In the genomic region with DNA sequence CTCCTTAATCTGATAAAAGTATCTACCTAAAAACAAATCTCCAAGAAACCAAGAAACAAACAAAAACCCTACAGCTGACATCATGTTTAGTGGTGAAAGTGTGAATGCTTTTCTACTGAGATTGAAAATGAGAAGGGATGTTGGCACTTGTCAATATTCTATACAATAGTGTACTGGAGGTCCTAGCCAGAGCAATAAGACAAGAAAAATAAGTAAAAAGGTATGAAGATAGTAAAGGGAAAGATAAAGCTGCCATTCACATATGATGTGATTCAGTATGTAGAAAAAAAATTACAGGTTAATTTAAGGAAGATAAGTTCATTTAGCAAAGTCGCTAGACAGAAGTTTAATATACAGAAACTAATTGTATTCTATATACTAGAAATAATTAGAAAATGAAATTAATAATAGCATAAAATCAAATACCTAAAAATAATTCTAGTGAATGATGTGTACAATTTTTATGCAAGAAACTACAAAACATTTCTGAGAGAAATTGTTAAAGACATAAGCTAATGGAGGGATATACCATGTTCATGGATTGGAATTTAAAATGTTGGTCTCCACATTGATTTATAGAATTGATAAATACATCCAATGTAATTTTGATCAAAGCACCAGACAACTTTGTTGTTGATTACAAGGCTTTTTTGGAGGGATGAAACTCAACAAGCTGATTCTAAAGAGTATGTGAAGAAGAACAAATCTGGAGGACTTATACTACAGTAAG, we compare ENCODE assay signal across 19 cellular contexts. TPM values are rescaled to one million over a fixed set of nuclear protein-coding genes. Genes with fewer than 3 reads are reported as not detected.
DNase-seq lines count a peak whose midpoint lies in the region; ATAC-seq, FAIRE-seq and TF ChIP-seq lines count a peak whose summit lies in the region.
"Had no signal": no experiment of that assay in that cellular context is flagged by ENCODE, and none has a peak within 500 bp of the region (broad histone marks: within the 10 kb centered on the region; RNA-seq: fewer than 3 reads in every experiment).

No MANE protein-coding gene starts in this region.

- no TSS peak for BruUV-seq in OCI-LY7 (replicated peaks; lab: Mats Ljungman, UMichigan)

- no peak for ATAC-seq in A549
- ATAC-seq in WTC11 = no peak
- ATAC-seq in thoracic aorta (ENCODE audit: insufficient number of reproducible peaks, low FRiP score, low read depth) = no peak
- ATAC-seq in psoas muscle = no peak
- no peak for ATAC-seq in GM18907 (IDR thresholded peaks at IDR 0.05; ENCODE audit: unreplicated experiment)

- H3K4me1 Mint-ChIP-seq in WTC11 = peaks cover 13% of the 10 kb centered on the region

- POLR2A ChIA-PET in A549 (lab: Yijun Ruan, JAX) (no interaction called here), WTC11 (lab: Charles Lee) (no interaction called here), OCI-LY7 (lab: Charles Lee) (no interaction called here)

- H3K4me1 ChIP-seq in A549 (peaks cover 13% of the 10 kb centered on the region), kidney (ENCODE audit: control insufficient read depth in 1 of 2, insufficient read depth in 1 of 2, low read depth in 1 of 2, low read length in 2 of 2) (peaks cover 0 to 5% of the 10 kb centered on the region in 2 donors), thoracic aorta (ENCODE audit: control insufficient read depth in 1 of 2, low read depth in 2 of 2) (peaks cover 0 to 9% of the 10 kb centered on the region in 2 donors), psoas muscle (no peaks in the 10 kb centered on the region), OCI-LY7 (ENCODE audit: insufficient read depth, low read length, poor library complexity, severe bottlenecking) (no peaks in the 10 kb centered on the region)
- H3K4me1 ChIP-seq: Caco-2 had no signal

- no peak overlapping the region for H3K27ac Mint-ChIP-seq in WTC11
- H3K27ac Mint-ChIP-seq: CD4-positive, alpha-beta T cell; H9 had no signal

- FAIRE-seq in A549 (lab: Jason Lieb, UNC) (peak; percentile 99), kidney (lab: Jason Lieb, UNC) (peak; percentile 41)
- FAIRE-seq: D721Med, G401.6, GM12891, H1 had no signal

- peaks cover 18% of the 10 kb centered on the region for H3K9me3 Mint-ChIP-seq in WTC11

- H3K9me2 ChIP-seq in OCI-LY7 (ENCODE audit: insufficient read depth, low read length) = no peaks in the 10 kb centered on the region

- CTCF ChIA-PET in A549 (lab: Yijun Ruan, JAX) = interaction anchor here (0.6 to 9.0 kb wide), 13 partner anchors 11 to 543 kb away, joined by 3 to 149 read pairs (median 5); no protein-coding TSS in a partner anchor
- CTCF ChIA-PET in WTC11 (lab: Charles Lee) = interaction anchor here (0.6 to 3.1 kb wide), 8 partner anchors 13 to 550 kb away, joined by 3 to 27 read pairs (median 5); a partner anchor contains a TSS
- CTCF ChIA-PET in OCI-LY7 (lab: Charles Lee; ENCODE audit: unreplicated experiment) = no interaction called here

- TF ChIP-seq EP300 in A549 (IDR thresholded peaks at IDR 0.05) = no peak

- H3K4me2 ChIP-seq in A549 = no peak overlapping the region
- no peak overlapping the region for H3K4me2 ChIP-seq in OCI-LY7 (ENCODE audit: low read length)

- no peak overlapping the region for H3K27ac ChIP-seq in A549
- no peak overlapping the region for H3K27ac ChIP-seq in kidney (ENCODE audit: low read depth in 2 of 2, low read length in 2 of 2)
- H3K27ac ChIP-seq in thoracic aorta = no peak overlapping the region
- no peak overlapping the region for H3K27ac ChIP-seq in psoas muscle
- no peak overlapping the region for H3K27ac ChIP-seq in OCI-LY7 (ENCODE audit: low read depth, low read length, poor library complexity, severe bottlenecking)
- H3K27ac ChIP-seq: C4-2B had no signal

- TF ChIP-seq POLR2A in A549 (IDR thresholded peaks at IDR 0.05; ENCODE audit: low read length) = no peak

- 36% methylated on average over 1 of the region's 1 CpG for WGBS in A549 (ENCODE audit: missing lambda C conversion rate)
- WGBS in psoas muscle, 3 donors = 83 to 96% (median 95%) methylated on average over 1 of the region's 1 CpG

- H3K27me3 ChIP-seq in thoracic aorta (replicated peaks; ENCODE audit: insufficient read depth) (peaks cover 10% of the 10 kb centered on the region), psoas muscle (ENCODE audit: insufficient read depth in 3 of 3, low read length in 2 of 3) (peaks cover 0 to 66% (median 33%) of the 10 kb centered on the region in 3 donors)

- H4K20me1 ChIP-seq in OCI-LY7 (ENCODE audit: insufficient read depth, low read length) = no peaks in the 10 kb centered on the region

- no peaks in the 10 kb centered on the region for H3K79me2 ChIP-seq in OCI-LY7 (ENCODE audit: insufficient read depth, low read depth, low read length)

- H3K4me3 Mint-ChIP-seq in WTC11 = peak overlapping the region; percentile 75
- H3K4me3 Mint-ChIP-seq: CD4-positive, alpha-beta T cell had no signal

- H3K4me3 ChIP-seq in A549 (no peak overlapping the region), kidney (ENCODE audit: low read length in 2 of 2) (no peak overlapping the region), thoracic aorta (peak overlapping the region; percentile 48), psoas muscle (no peak overlapping the region), OCI-LY7 (ENCODE audit: low read depth, low read length, poor library complexity, severe bottlenecking) (no peak overlapping the region)

- no peak overlapping the region for H3K9ac ChIP-seq in kidney (ENCODE audit: low read length in 2 of 2)

- intact Hi-C loops in kidney (cut with DNase I) = no loop called here
- intact Hi-C loops in psoas muscle (cut with DNase I) = no loop called here
- intact Hi-C loops in OCI-LY7 (cut with micrococcal nuclease; ENCODE audit: unreplicated experiment) = no loop called here

- H3K36me3 Mint-ChIP-seq in WTC11 = peaks cover 15% of the 10 kb centered on the region

- DNase-seq in A549 (ENCODE audit: low read depth in 1 of 2, low spot score in 1 of 2) = no peak
- DNase-seq in WTC11 (ENCODE audit: low spot score) = no peak
- no peak for DNase-seq in kidney
- DNase-seq in thoracic aorta (ENCODE audit: low spot score) = no peak
- no peak for DNase-seq in psoas muscle
- DNase-seq in OCI-LY7 (ENCODE audit: low spot score) = no peak
- DNase-seq: AML-193; Caco-2; CD4-positive, alpha-beta T cell had no signal

- TF ChIP-seq RAD21 in A549 (conservative IDR thresholded peaks at IDR 0.05 in 1 of 2, IDR thresholded peaks at IDR 0.05 in 1 of 2) = no peak

- H3K9me3 ChIP-seq in A549 (peaks cover 33% of the 10 kb centered on the region), kidney (ENCODE audit: control insufficient read depth in 1 of 2, low read length in 2 of 2) (peaks cover 5 to 18% of the 10 kb centered on the region in 2 donors), thoracic aorta (peaks cover 10% of the 10 kb centered on the region), psoas muscle (peaks cover 18% of the 10 kb centered on the region), OCI-LY7 (ENCODE audit: low read length) (0 out of 2 replicates have a peak, but pooled peaks cover 10% of the 10 kb centered on the region)

- H2AFZ ChIP-seq in OCI-LY7 (ENCODE audit: low read length) = no peak overlapping the region

- peaks cover 56% of the 10 kb centered on the region for H3K27me3 Mint-ChIP-seq in WTC11 (ENCODE audit: low read depth)

- H3K36me3 ChIP-seq in kidney (ENCODE audit: control insufficient read depth in 1 of 2, insufficient read depth in 2 of 2, low read length in 2 of 2) (no peaks in the 10 kb centered on the region), thoracic aorta (no peaks in the 10 kb centered on the region), psoas muscle (ENCODE audit: insufficient read depth in 1 of 2, low read depth in 1 of 2) (no peaks in the 10 kb centered on the region), OCI-LY7 (ENCODE audit: insufficient read depth, low read length) (no peaks in the 10 kb centered on the region)

- TF ChIP-seq CTCF in A549 (IDR thresholded peaks at IDR 0.05) (no peak), WTC11 (IDR thresholded peaks at IDR 0.05) (no peak), kidney (IDR thresholded peaks at IDR 0.05; ENCODE audit: borderline replicate concordance, extremely low read depth, insufficient read depth) (no peak), thoracic aorta (IDR thresholded peaks at IDR 0.05) (no peak), psoas muscle (IDR thresholded peaks at IDR 0.05) (no peak), OCI-LY7 (conservative IDR thresholded peaks at IDR 0.05; ENCODE audit: low read length) (no peak)

TF ChIP-seq in A549, 52 proteins besides CTCF, POLR2A, EP300 and RAD21 (continues in another document):
- no peak for TF ChIP-seq MYC (IDR thresholded peaks at IDR 0.05; ENCODE audit: borderline replicate concordance, low read length)
- TF ChIP-seq HOXB13 (CRISPR knock-in tag; IDR thresholded peaks at IDR 0.05; ENCODE audit: low read depth) = no peak

TF ChIP-seq in WTC11, 78 proteins besides CTCF, POLR2A, EP300 and RAD21:
- TF ChIP-seq SMAD3 (CRISPR knock-in tag; IDR thresholded peaks at IDR 0.05; ENCODE audit: borderline replicate concordance) = no peak
- TF ChIP-seq ZNF263 (CRISPR knock-in tag; IDR thresholded peaks at IDR 0.05; ENCODE audit: low read depth) = no peak

RNA-seq across cellular contexts. Expression of a gene that starts 2.4 kb away (rescaled TPM):
- polyA plus RNA-seq in A549 (2011; rRNA removed) (0.05 and 0.13 TPM in 2 replicates), A549 (2017; fragmentation: RNase III; extraction: RNeasy Plus Mini Kit Qiagen cat#74134 plus additional on column Dnase treatment) (0.13 to 0.26 TPM (median 0.20 TPM) in 3 replicates), kidney (ENCODE audit: insufficient read depth, low read depth, low replicate concordance) (0.41 TPM), psoas muscle (under 1 TPM; 0.03 to 0.43 (median 0.15) TPM)
- polyA plus RNA-seq in A549 (2012; cell fraction: cytosol; rRNA removed) = 0.12 and 0.13 TPM in 2 replicates
- polyA plus RNA-seq in A549 (2012; cell fraction: nucleus; rRNA removed) = 0.50 and 0.77 TPM in 2 replicates
- 0.15 and 0.58 TPM in 2 replicates for polyA minus RNA-seq in A549 (2011; rRNA and poly(A)+ RNA removed)
- total RNA-seq in WTC11 (2021) (4.2 to 4.9 TPM (median 4.4 TPM) in 3 replicates), kidney (not detected), thoracic aorta (not detected), psoas muscle (under 1 TPM in 1 of 4 donors, not detected in 3; 0.13 TPM), OCI-LY7 (2022) (not detected in 2 replicates)
- total RNA-seq in OCI-LY7 (2014; rRNA removed; shearing (Covaris generic)) = not detected in 2 replicates
- total RNA-seq: A172; Caco-2; CD4-positive, alpha-beta T cell; HT-29 had no signal
- polyA plus RNA-seq: BJ had no signal

RNA-seq across cellular contexts. Expression of a gene that starts 33.9 kb away (rescaled TPM):
- polyA plus RNA-seq in A549 (2011; rRNA removed) = 10.9 and 16.1 TPM in 2 replicates
- 26.6 and 50.9 TPM in 2 replicates for polyA plus RNA-seq in A549 (2012; cell fraction: cytosol; rRNA removed)
- polyA plus RNA-seq in A549 (2012; cell fraction: nucleus; rRNA removed) = 46.0 and 78.2 TPM in 2 replicates
- polyA plus RNA-seq in A549 (2017; fragmentation: RNase III; extraction: RNeasy Plus Mini Kit Qiagen cat#74134 plus additional on column Dnase treatment) = 22.7 to 25.1 TPM (median 24.5 TPM) in 3 replicates
- 6.1 and 12.6 TPM in 2 replicates for polyA minus RNA-seq in A549 (2011; rRNA and poly(A)+ RNA removed)
- 37.7 to 47.0 TPM (median 39.5 TPM) in 3 replicates for total RNA-seq in WTC11 (2021)
- 23.8 TPM for total RNA-seq in kidney
- polyA plus RNA-seq in kidney (ENCODE audit: insufficient read depth, low read depth, low replicate concordance) = 13.9 TPM
- total RNA-seq in thoracic aorta = 10 to 100 TPM; 32.2 to 50.9 TPM
- 10 to 100 TPM; 16.1 to 23.9 (median 19.6) TPM for total RNA-seq in psoas muscle
- polyA plus RNA-seq in psoas muscle = 10 to 100 TPM; 10.7 to 25.1 (median 15.9) TPM
- total RNA-seq in OCI-LY7 (2014; rRNA removed; shearing (Covaris generic)) = not detected in 2 replicates
- not detected in 2 replicates for total RNA-seq in OCI-LY7 (2022)
- total RNA-seq: HT-29 had no signal

Comparison
In these comparisons a context has a peak if more than half of its experiments do, and no peak if none do; other contexts are left out.
1. RNA of a gene that starts 33.9 kb away (total RNA-seq): 32.2 to 50.9 TPM in thoracic aorta, 37.7 to 47.0 TPM in WTC11, 23.8 TPM in kidney (single experiment) and 16.1 to 23.9 TPM in psoas muscle; not detected in OCI-LY7; every median in the first group is over 10 times any median in the second.